1 cellular context compared by ENCODE assay signal in genomic region chr10:86727992-86728559, GRCh38.
TF ChIP-seq lines count a peak whose summit lies in the region.

No MANE protein-coding gene starts in this region.

TF ChIP-seq in K562, 482 proteins besides CTCF, POLR2A, EP300 and RAD21:
- no peak for TF ChIP-seq ZNF121 (CRISPR knock-in tag; conservative IDR thresholded peaks at IDR 0.05)
- peak; percentile 29; the same call in 1 of the 2 replicates for TF ChIP-seq ZNF316 (IDR thresholded peaks at IDR 0.05)
- TF ChIP-seq NFE2 (IDR thresholded peaks at IDR 0.05; ENCODE audit: low read depth), result peak; percentile 45
- TF ChIP-seq C11orf30 (IDR thresholded peaks at IDR 0.05; ENCODE audit: low read depth), result peak; percentile 47
- peak; percentile 26; the same call in 1 of the 2 replicates for TF ChIP-seq MAFG (tag; conservative IDR thresholded peaks at IDR 0.05)
